21 cellular contexts compared by ENCODE assay signal in the genomic region with DNA sequence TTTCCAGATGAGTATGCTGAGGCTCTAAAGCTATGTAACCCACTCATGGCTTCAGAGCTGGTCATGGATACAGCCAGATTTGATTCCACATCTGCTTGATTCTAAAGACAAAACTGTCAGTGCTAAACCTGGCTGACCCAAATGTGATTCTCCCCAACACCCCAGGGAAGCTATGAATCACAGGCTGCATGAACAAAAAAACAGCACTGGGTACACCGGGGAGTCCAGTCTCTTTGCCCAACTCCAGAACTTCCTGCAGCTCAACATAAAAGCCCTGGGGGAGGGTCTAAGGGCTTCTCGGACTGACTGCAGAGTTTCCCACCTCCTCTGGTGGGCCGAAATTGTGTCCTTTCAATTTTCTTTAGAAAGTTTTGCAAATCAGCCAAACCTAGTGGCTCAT. TPM values are rescaled to one million over a fixed set of nuclear protein-coding genes. Genes with fewer than 3 reads are reported as not detected.
"Had no signal": no experiment of that assay in that cellular context is flagged by ENCODE, and none has a peak within 500 bp of the region (broad histone marks: within the 10 kb centered on the region; RNA-seq: fewer than 3 reads in every experiment).

No MANE protein-coding gene starts in this region.

- H3K4me1 ChIP-seq: testis had no signal

- H3K9me3 Mint-ChIP-seq: activated CD4-positive, alpha-beta memory T cell treated with anti-CD3 and anti-CD28 coated beads, Interleukin-2, amount 10 ng/mL, durations not matched to agents 7 days and 5 days; central memory CD8-positive, alpha-beta T cell; stimulated activated effector memory CD8-positive, alpha-beta T cell treated with anti-CD3 and anti-CD28 coated beads, Interleukin-12 subunit alpha, Interleukin-12 subunit beta, amount 100 ng/mL, for 72 hours; T-cell had no signal

- H3K9me3 ChIP-seq: body of pancreas, gastroesophageal sphincter, heart right ventricle, psoas muscle, testis, upper lobe of left lung had no signal

- H3K27ac ChIP-seq: body of pancreas, coronary artery, gastroesophageal sphincter, psoas muscle, testis, upper lobe of left lung had no signal

- H3K36me3 Mint-ChIP-seq: activated CD8-positive, alpha-beta memory T cell treated with anti-CD3 and anti-CD28 coated beads, Interleukin-2, amount 10 ng/mL, durations not matched to agents 7 days and 5 days; activated naive CD8-positive, alpha-beta T cell; immature natural killer cell; naive thymus-derived CD4-positive, alpha-beta T cell; stimulated activated effector memory CD8-positive, alpha-beta T cell treated with anti-CD3 and anti-CD28 coated beads, Interleukin-12 subunit alpha, Interleukin-12 subunit beta, amount 100 ng/mL, for 72 hours; T-cell had no signal

- DNase-seq: activated CD4-positive, alpha-beta memory T cell treated with anti-CD3 and anti-CD28 coated beads, Interleukin-2, amount 10 ng/mL, durations not matched to agents 7 days and 5 days; activated CD4-positive, alpha-beta T cell treated with anti-CD3 and anti-CD28 coated beads for 48 hours; activated CD4-positive, CD25-positive, alpha-beta regulatory T cell; activated CD8-positive, alpha-beta memory T cell treated with anti-CD3 and anti-CD28 coated beads, Interleukin-2, amount 10 ng/mL, durations not matched to agents 7 days and 5 days; body of pancreas; heart right ventricle; immature natural killer cell; mesenchymal stem cell; naive thymus-derived CD4-positive, alpha-beta T cell; psoas muscle; right cardiac atrium; stimulated activated CD4-positive, alpha-beta T cell treated with anti-CD3 and anti-CD28 coated beads, Interleukin-4, amount 100 ng/mL, for 24 hours; T-cell; testis; upper lobe of left lung had no signal

- H3K4me3 ChIP-seq: body of pancreas, coronary artery, gastroesophageal sphincter, heart right ventricle, psoas muscle, smooth muscle cell, testis, upper lobe of left lung had no signal

- H3K4me1 Mint-ChIP-seq: activated CD4-positive, alpha-beta memory T cell treated with anti-CD3 and anti-CD28 coated beads, Interleukin-2, amount 10 ng/mL, durations not matched to agents 7 days and 5 days; central memory CD8-positive, alpha-beta T cell; stimulated activated effector memory CD8-positive, alpha-beta T cell treated with anti-CD3 and anti-CD28 coated beads, Interleukin-12 subunit alpha, Interleukin-12 subunit beta, amount 100 ng/mL, for 72 hours had no signal

- H3K27ac Mint-ChIP-seq: activated CD4-positive, alpha-beta memory T cell treated with anti-CD3 and anti-CD28 coated beads, Interleukin-2, amount 10 ng/mL, durations not matched to agents 7 days and 5 days; activated CD8-positive, alpha-beta memory T cell treated with anti-CD3 and anti-CD28 coated beads, Interleukin-2, amount 10 ng/mL, durations not matched to agents 7 days and 5 days; activated naive CD8-positive, alpha-beta T cell; immature natural killer cell; naive thymus-derived CD4-positive, alpha-beta T cell; stimulated activated effector memory CD8-positive, alpha-beta T cell treated with anti-CD3 and anti-CD28 coated beads, Interleukin-12 subunit alpha, Interleukin-12 subunit beta, amount 100 ng/mL, for 72 hours; T-cell had no signal

- H3K27me3 Mint-ChIP-seq: activated CD4-positive, alpha-beta memory T cell treated with anti-CD3 and anti-CD28 coated beads, Interleukin-2, amount 10 ng/mL, durations not matched to agents 7 days and 5 days; activated CD8-positive, alpha-beta memory T cell treated with anti-CD3 and anti-CD28 coated beads, Interleukin-2, amount 10 ng/mL, durations not matched to agents 7 days and 5 days; activated naive CD8-positive, alpha-beta T cell; central memory CD8-positive, alpha-beta T cell; T-cell had no signal

- ATAC-seq: activated CD8-positive, alpha-beta memory T cell treated with anti-CD3 and anti-CD28 coated beads, Interleukin-2, amount 10 ng/mL, durations not matched to agents 7 days and 5 days; body of pancreas; gastroesophageal sphincter; heart right ventricle; naive thymus-derived CD4-positive, alpha-beta T cell; psoas muscle; right cardiac atrium; stimulated activated effector memory CD8-positive, alpha-beta T cell treated with anti-CD3 and anti-CD28 coated beads, Interleukin-12 subunit alpha, Interleukin-12 subunit beta, amount 100 ng/mL, for 72 hours; T-cell had no signal

- H3K27me3 ChIP-seq: body of pancreas, gastroesophageal sphincter, heart right ventricle, testis, upper lobe of left lung had no signal

- H3K4me3 Mint-ChIP-seq: activated CD4-positive, alpha-beta memory T cell treated with anti-CD3 and anti-CD28 coated beads, Interleukin-2, amount 10 ng/mL, durations not matched to agents 7 days and 5 days; activated CD8-positive, alpha-beta memory T cell treated with anti-CD3 and anti-CD28 coated beads, Interleukin-2, amount 10 ng/mL, durations not matched to agents 7 days and 5 days; activated naive CD8-positive, alpha-beta T cell; central memory CD8-positive, alpha-beta T cell; immature natural killer cell; naive thymus-derived CD4-positive, alpha-beta T cell; stimulated activated effector memory CD8-positive, alpha-beta T cell treated with anti-CD3 and anti-CD28 coated beads, Interleukin-12 subunit alpha, Interleukin-12 subunit beta, amount 100 ng/mL, for 72 hours; T-cell had no signal

RNA-seq across cellular contexts. Expression of gene PLPP3, which starts 59.2 kb away (rescaled TPM):
- total RNA-seq: activated CD4-positive, alpha-beta memory T cell treated with anti-CD3 and anti-CD28 coated beads, Interleukin-2, amount 10 ng/mL, durations not matched to agents 7 days and 5 days; activated CD8-positive, alpha-beta memory T cell treated with anti-CD3 and anti-CD28 coated beads, Interleukin-2, amount 10 ng/mL, durations not matched to agents 7 days and 5 days had no signal
- polyA plus RNA-seq: immature natural killer cell; naive thymus-derived CD4-positive, alpha-beta T cell had no signal
